Comparison of ENCODE assay signal across 34 cellular contexts in genomic region chr2:12348216-12348615, GRCh38.
"Had no signal": no experiment of that assay in that cellular context is flagged by ENCODE, and none has a peak within 500 bp of the region (broad histone marks: within the 10 kb centered on the region; RNA-seq: fewer than 3 reads in every experiment).

No MANE protein-coding gene starts in this region.

- H3K9me3 ChIP-seq: SJCRH30 had no signal

- DNase-seq: activated CD4-positive, alpha-beta memory T cell treated with anti-CD3 and anti-CD28 coated beads, Interleukin-2, amount 10 ng/mL, durations not matched to agents 7 days and 5 days; activated CD4-positive, alpha-beta T cell treated with anti-CD3 and anti-CD28 coated beads for 1 hour; activated CD4-positive, alpha-beta T cell treated with anti-CD3 and anti-CD28 coated beads for 48 hours; activated CD4-positive, CD25-positive, alpha-beta regulatory T cell; activated CD8-positive, alpha-beta memory T cell treated with anti-CD3 and anti-CD28 coated beads for 24 hours; activated CD8-positive, alpha-beta memory T cell treated with anti-CD3 and anti-CD28 coated beads, Interleukin-2, amount 10 ng/mL, durations not matched to agents 7 days and 5 days; activated CD8-positive, alpha-beta memory T cell treated with anti-CD3 and anti-CD28 coated beads, Interleukin-2, amount 50 U/mL, for 48 hours; activated effector memory CD4-positive, alpha-beta T cell treated with Interleukin-2 at 50 U/mL for 16 hours; activated naive CD4-positive, alpha-beta T cell treated with anti-CD3 and anti-CD28 coated beads, Interleukin-2, amount 50 U/mL, for 16 hours; activated naive CD8-positive, alpha-beta T cell treated with anti-CD3 and anti-CD28 coated beads for 36 hours; activated T-cell treated with anti-CD3 and anti-CD28 coated beads, Interleukin-2, amount 50 U/mL, for 48 hours; amniotic stem cell; aorta; brain microvascular endothelial cell; Karpas-422; KBM-7; MG63; NCI-H1048; NCI-H1105 treated with DMSO at 0.1 percent for 48 hours; NCI-H1436; NCI-H1694; NCI-H1930; NCI-H2081 treated with DMSO at 0.1 percent for 48 hours; NCI-H2171; NCI-H510A; NCI-H526; NCI-H748 treated with DMSO at 0.1 percent for 48 hours; NK-92 treated with Interleukin-12 subunit alpha and Interleukin-12 subunit beta, amount 100 ng/mL, for 24 hours; PC-3; SJCRH30; T1000; WERI-Rb-1 had no signal

- H3K27ac ChIP-seq: brain microvascular endothelial cell, SJCRH30, SK-N-MC, WERI-Rb-1 had no signal

- H3K36me3 ChIP-seq: brain microvascular endothelial cell, MG63, SJCRH30, WERI-Rb-1 had no signal

- H3K4me3 ChIP-seq: MG63, SJCRH30, SK-N-MC had no signal

- H3K27me3 ChIP-seq: brain microvascular endothelial cell, SJCRH30 had no signal

- FAIRE-seq: RCC 7860 had no signal
